27 cellular contexts compared by ENCODE assay signal in the genomic region with DNA sequence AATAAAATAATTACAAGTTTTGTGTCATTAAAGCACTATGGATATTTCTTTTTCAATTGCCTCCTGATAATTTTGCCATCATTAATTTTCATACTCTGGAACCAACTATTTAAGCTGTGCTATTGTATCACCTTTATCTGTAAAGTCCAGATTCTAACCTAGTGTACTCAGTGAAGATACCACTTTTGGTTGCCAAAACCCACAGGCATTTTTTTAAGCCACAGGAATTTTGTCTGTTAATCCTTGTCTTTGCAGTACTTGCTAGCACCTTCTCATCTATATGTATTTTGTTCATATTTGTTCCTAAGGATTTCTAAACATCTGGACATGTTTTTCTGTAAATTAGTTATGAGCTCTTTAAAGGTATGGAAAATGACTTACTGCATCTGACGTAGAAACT.
DNase-seq lines count a peak whose midpoint lies in the region; ATAC-seq and TF ChIP-seq lines count a peak whose summit lies in the region.
"Had no signal": no experiment of that assay in that cellular context is flagged by ENCODE, and none has a peak within 500 bp of the region (broad histone marks: within the 10 kb centered on the region; RNA-seq: fewer than 3 reads in every experiment).

No MANE protein-coding gene starts in this region.

- H3K4me3 ChIP-seq in AG10803 (ENCODE audit: low read length) (no peak overlapping the region), GM23338 (no peak overlapping the region)
- H3K4me3 ChIP-seq: body of pancreas, gastroesophageal sphincter, mucosa of descending colon, neural progenitor cell, SJCRH30, suprapubic skin had no signal

- DNase-seq in AG10803 (ENCODE audit: low read depth) (peak; percentile 49), LHCN-M2 (ENCODE audit: low read depth) (peak; percentile 65), astrocyte of the hippocampus (ENCODE audit: low read depth, low spot score) (peak; percentile 23), glomerular visceral epithelial cell (ENCODE audit: extremely low spot score) (peak; percentile 70), NCI-H2227 treated with DMSO at 0.1 percent for 48 hours (lab: John Stamatoyannopoulos, UW) (no peak), HFFc6 (no peak), GM23338 (ENCODE audit: low spot score) (no peak)
- DNase-seq: activated CD4-positive, alpha-beta memory T cell treated with anti-CD3 and anti-CD28 coated beads for 36 hours; activated naive CD4-positive, alpha-beta T cell treated with anti-CD3 and anti-CD28 coated beads, Interleukin-2, amount 10 ng/mL, durations not matched to agents 7 days and 5 days; body of pancreas; CD4-positive, CD25-positive, alpha-beta regulatory T cell; DMS 273 treated with DMSO at 0.1 percent for 48 hours; GF-D8; mucosa of descending colon; NCI-H1092 treated with DMSO at 0.1 percent for 48 hours; NCI-H526; stimulated activated CD4-positive, alpha-beta T cell treated with anti-CD3 and anti-CD28 coated beads, Interleukin-12 subunit alpha, Interleukin-12 subunit beta, amount 100 ng/mL, for 4 hours; WERI-Rb-1 had no signal

- H3K36me3 ChIP-seq in GM23338 (ENCODE audit: insufficient read depth) = no peaks in the 10 kb centered on the region
- H3K36me3 ChIP-seq: gastroesophageal sphincter, neural progenitor cell, SJCRH30, suprapubic skin, WERI-Rb-1 had no signal

- H3F3A ChIP-seq in GM23338 (replicated peaks; ENCODE audit: low read depth) = no peaks in the 10 kb centered on the region

- H3K27me3 Mint-ChIP-seq in HFFc6 (ENCODE audit: insufficient read depth) = no peaks in the 10 kb centered on the region; the same call in none of the 2 replicates
- no peaks in the 10 kb centered on the region for H3K27me3 Mint-ChIP-seq in GM23338 (ENCODE audit: insufficient read depth, low read depth, poor library complexity)
- H3K27me3 Mint-ChIP-seq: dendritic cell treated with granulocyte-macrophage colony-stimulating factor and Interleukin-4, amounts not matched to agents 40 ng/mL and 50 ng/mL, for 4 days had no signal

- H3K4me1 Mint-ChIP-seq in HFFc6 (ENCODE audit: low read depth) (peaks cover 8% of the 10 kb centered on the region; the same call in 1 of the 2 replicates), GM23338 (no peaks in the 10 kb centered on the region)
- H3K4me1 Mint-ChIP-seq: activated naive CD4-positive, alpha-beta T cell treated with anti-CD3 and anti-CD28 coated beads, Interleukin-2, amount 10 ng/mL, durations not matched to agents 7 days and 5 days; CD4-positive, CD25-positive, alpha-beta regulatory T cell; neural progenitor cell had no signal

- H3K36me3 Mint-ChIP-seq in HFFc6 (ENCODE audit: low read depth) (no peaks in the 10 kb centered on the region), GM23338 (ENCODE audit: low read depth) (peaks cover 6% of the 10 kb centered on the region; the same call in 2 of the 3 replicates)
- H3K36me3 Mint-ChIP-seq: activated CD4-positive, alpha-beta memory T cell treated with anti-CD3 and anti-CD28 coated beads for 36 hours; activated naive CD4-positive, alpha-beta T cell treated with anti-CD3 and anti-CD28 coated beads, Interleukin-2, amount 10 ng/mL, durations not matched to agents 7 days and 5 days; CD4-positive, CD25-positive, alpha-beta regulatory T cell; neural progenitor cell had no signal

- ATAC-seq in GM23338 = no peak
- no peak for ATAC-seq in HG02678 (IDR thresholded peaks at IDR 0.05; ENCODE audit: unreplicated experiment)
- ATAC-seq: gastroesophageal sphincter, left lobe of liver, mucosa of descending colon had no signal

- no peak overlapping the region for H3K4me2 ChIP-seq in GM23338
- H3K4me2 ChIP-seq: KMS-11, neural progenitor cell had no signal

- no peak for TF ChIP-seq CTCF in AG10803 (conservative IDR thresholded peaks at IDR 0.05; ENCODE audit: low read length)
- TF ChIP-seq CTCF in HFFc6 (IDR thresholded peaks at IDR 0.05) = no peak
- TF ChIP-seq CTCF in GM23338 (conservative IDR thresholded peaks at IDR 0.05; ENCODE audit: low read depth in 2 of 2) = no peak

- H3K27me3 ChIP-seq in GM23338 (ENCODE audit: insufficient read depth) = no peaks in the 10 kb centered on the region
- H3K27me3 ChIP-seq: body of pancreas, gastroesophageal sphincter, neural progenitor cell, SJCRH30, suprapubic skin had no signal

- no peak overlapping the region for H3K4me3 Mint-ChIP-seq in HFFc6
- no peak overlapping the region for H3K4me3 Mint-ChIP-seq in GM23338
- H3K4me3 Mint-ChIP-seq: activated CD4-positive, alpha-beta memory T cell treated with anti-CD3 and anti-CD28 coated beads for 36 hours; activated naive CD4-positive, alpha-beta T cell treated with anti-CD3 and anti-CD28 coated beads, Interleukin-2, amount 10 ng/mL, durations not matched to agents 7 days and 5 days; CD4-positive, CD25-positive, alpha-beta regulatory T cell; dendritic cell treated with granulocyte-macrophage colony-stimulating factor and Interleukin-4, amounts not matched to agents 40 ng/mL and 50 ng/mL, for 4 days; neural progenitor cell; T-helper 1 cell treated with Interleukin-12 subunit alpha and Interleukin-12 subunit beta and Interleukin-4 antibody, amounts not matched to agents 30 μg/mL and 1 μg/mL, for 36 hours had no signal

- H4K20me1 ChIP-seq in GM23338 (replicated peaks; ENCODE audit: insufficient read depth) = no peaks in the 10 kb centered on the region

- H3K27ac Mint-ChIP-seq in HFFc6 (no peak overlapping the region), GM23338 (no peak overlapping the region)
- H3K27ac Mint-ChIP-seq: activated CD4-positive, alpha-beta memory T cell treated with anti-CD3 and anti-CD28 coated beads for 36 hours; activated naive CD4-positive, alpha-beta T cell treated with anti-CD3 and anti-CD28 coated beads, Interleukin-2, amount 10 ng/mL, durations not matched to agents 7 days and 5 days; CD4-positive, CD25-positive, alpha-beta regulatory T cell; dendritic cell treated with granulocyte-macrophage colony-stimulating factor and Interleukin-4, amounts not matched to agents 40 ng/mL and 50 ng/mL, for 4 days; neural progenitor cell; T-helper 1 cell treated with Interleukin-12 subunit alpha and Interleukin-12 subunit beta and Interleukin-4 antibody, amounts not matched to agents 30 μg/mL and 1 μg/mL, for 36 hours had no signal

- H3K79me2 ChIP-seq in GM23338 (replicated peaks; ENCODE audit: insufficient read depth) = no peaks in the 10 kb centered on the region

- H3K27ac ChIP-seq in GM23338 (ENCODE audit: low read depth) = no peak overlapping the region
- H3K27ac ChIP-seq: gastroesophageal sphincter, KMS-11, neural progenitor cell, SJCRH30, suprapubic skin, WERI-Rb-1 had no signal

- H3K4me1 ChIP-seq in GM23338 (ENCODE audit: insufficient read depth) = no peaks in the 10 kb centered on the region
- H3K4me1 ChIP-seq: gastroesophageal sphincter, neural progenitor cell, suprapubic skin had no signal

- 0 out of 2 replicates have a peak, but pooled peaks cover 5% of the 10 kb centered on the region for H3K9me2 ChIP-seq in GM23338 (ENCODE audit: insufficient read depth)

- H3K9me3 Mint-ChIP-seq in HFFc6 (no peaks in the 10 kb centered on the region; the same call in 1 of the 2 replicates), GM23338 (peaks cover 35% of the 10 kb centered on the region)
- H3K9me3 Mint-ChIP-seq: dendritic cell treated with granulocyte-macrophage colony-stimulating factor and Interleukin-4, amounts not matched to agents 40 ng/mL and 50 ng/mL, for 4 days; T-helper 1 cell treated with Interleukin-12 subunit alpha and Interleukin-12 subunit beta and Interleukin-4 antibody, amounts not matched to agents 30 μg/mL and 1 μg/mL, for 36 hours had no signal

- H2AFZ ChIP-seq in GM23338 = no peak overlapping the region
- H2AFZ ChIP-seq: neural progenitor cell had no signal

TF ChIP-seq in GM23338, 12 proteins besides CTCF, POLR2A, EP300 and RAD21 (continues in another document):
- TF ChIP-seq NANOG (IDR thresholded peaks at IDR 0.05; ENCODE audit: borderline replicate concordance) (no peak), CREB1 (CRISPR knock-in tag; IDR thresholded peaks at IDR 0.05; ENCODE audit: low read depth) (no peak), EZH2phosphoT487 (IDR thresholded peaks at IDR 0.05; ENCODE audit: unreplicated experiment) (no peak), JUNB (IDR thresholded peaks at IDR 0.05; ENCODE audit: unreplicated experiment) (no peak), POLR2AphosphoS5 (IDR thresholded peaks at IDR 0.05; ENCODE audit: low read depth) (no peak)

Comparison
In these comparisons a context has a peak if more than half of its experiments do, and no peak if none do; other contexts are left out.
1. DNase-seq: peak in AG10803 (single experiment), LHCN-M2 (single experiment), astrocyte of the hippocampus (single experiment) and glomerular visceral epithelial cell (single experiment); none in NCI-H2227 treated with DMSO at 0.1 percent for 48 hours (single experiment), HFFc6 (single experiment) and GM23338 (single experiment).